ENCODE assay signal across 32 cellular contexts in the genomic region with DNA sequence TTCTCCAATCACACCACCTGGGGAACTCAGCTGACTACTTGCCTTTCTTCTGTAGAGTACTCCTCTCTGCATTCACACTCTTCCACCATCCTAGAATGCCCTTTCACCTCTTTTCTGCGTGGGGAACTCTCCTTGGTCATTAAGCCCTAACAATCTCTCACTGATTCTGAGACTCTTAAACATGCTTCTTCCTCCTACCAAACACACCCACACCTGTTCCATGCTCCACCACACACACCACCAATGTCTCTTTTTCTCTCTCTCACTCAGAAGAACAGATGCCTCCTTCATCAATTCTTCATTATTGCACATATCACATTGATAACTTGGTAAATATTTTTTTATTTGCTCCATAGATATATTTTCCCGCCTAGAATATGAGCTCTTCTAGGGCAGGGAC.
"Had no signal": no experiment of that assay in that cellular context is flagged by ENCODE, and none has a peak within 500 bp of the region (broad histone marks: within the 10 kb centered on the region; RNA-seq: fewer than 3 reads in every experiment).

No MANE protein-coding gene starts in this region.

- H3K9me3 Mint-ChIP-seq: activated T-helper 2 cell treated with anti-CD3 and anti-CD28 coated beads, Interferon-gamma antibody, Interleukin-2, Interleukin-4, amounts not matched to agents 10 μg/mL and 5 μg/mL and 100 μg/mL, durations not matched to agents 14 hours and 24 hours and 36 hours; dendritic cell treated with granulocyte-macrophage colony-stimulating factor and Interleukin-4, amounts not matched to agents 40 ng/mL and 50 ng/mL, for 4 days; endodermal cell had no signal

- H3K27ac ChIP-seq: brain microvascular endothelial cell, coronary artery, dorsolateral prefrontal cortex had no signal

- DNase-seq: activated CD4-positive, alpha-beta memory T cell treated with anti-CD3 and anti-CD28 coated beads for 36 hours; activated CD4-positive, alpha-beta T cell treated with anti-CD3 and anti-CD28 coated beads for 36 hours; activated CD4-positive, alpha-beta T cell treated with anti-CD3 and anti-CD28 coated beads, Interleukin-2, amount 10 ng/mL, durations not matched to agents 24 days and 14 days; activated CD4-positive, CD25-positive, alpha-beta regulatory T cell; activated CD4-positive, CD25-positive, alpha-beta regulatory T cell treated with anti-CD3 and anti-CD28 coated beads, Interleukin-2, amount 50 U/mL, for 72 hours; activated CD8-positive, alpha-beta memory T cell treated with anti-CD3 and anti-CD28 coated beads, Interleukin-2, amount 10 ng/mL, durations not matched to agents 7 days and 5 days; activated CD8-positive, alpha-beta memory T cell treated with anti-CD3 and anti-CD28 coated beads, Interleukin-2, amount 50 U/mL, for 4 hours; activated CD8-positive, alpha-beta T cell treated with anti-CD3 and anti-CD28 coated beads, Interleukin-2, amount 10 ng/mL, durations not matched to agents 7 days and 5 days; activated gamma-delta T cell; activated naive CD4-positive, alpha-beta T cell; activated naive CD4-positive, alpha-beta T cell treated with anti-CD3 and anti-CD28 coated beads, Interleukin-2, amount 50 U/mL, for 16 hours; activated T-cell treated with anti-CD3 and anti-CD28 coated beads, Interleukin-2, amount 50 U/mL, for 1 hour; activated T-cell treated with anti-CD3 and anti-CD28 coated beads, Interleukin-2, amount 50 U/mL, for 48 hours; amniotic stem cell; anterior cingulate cortex; brain microvascular endothelial cell; dorsolateral prefrontal cortex; effector memory CD4-positive, alpha-beta T cell; endodermal cell; foreskin fibroblast; head of caudate nucleus; T-helper 2 cell had no signal

- ATAC-seq: activated CD4-positive, alpha-beta T cell treated with anti-CD3 and anti-CD28 coated beads for 36 hours; activated CD8-positive, alpha-beta memory T cell treated with anti-CD3 and anti-CD28 coated beads, Interleukin-2, amount 10 ng/mL, durations not matched to agents 7 days and 5 days; activated CD8-positive, alpha-beta T cell treated with anti-CD3 and anti-CD28 coated beads, Interleukin-2, amount 10 ng/mL, durations not matched to agents 7 days and 5 days; esophagus mucosa had no signal

- H3K4me3 Mint-ChIP-seq: activated CD4-positive, alpha-beta memory T cell treated with anti-CD3 and anti-CD28 coated beads for 36 hours; activated CD4-positive, alpha-beta T cell treated with anti-CD3 and anti-CD28 coated beads for 36 hours; activated CD4-positive, alpha-beta T cell treated with anti-CD3 and anti-CD28 coated beads, Interleukin-2, amount 10 ng/mL, durations not matched to agents 24 days and 14 days; activated CD8-positive, alpha-beta memory T cell treated with anti-CD3 and anti-CD28 coated beads, Interleukin-2, amount 10 ng/mL, durations not matched to agents 7 days and 5 days; activated CD8-positive, alpha-beta T cell treated with anti-CD3 and anti-CD28 coated beads, Interleukin-2, amount 10 ng/mL, durations not matched to agents 7 days and 5 days; activated naive CD8-positive, alpha-beta T cell; activated T-helper 1 cell treated with anti-CD3 and anti-CD28 coated beads, Interleukin-12 subunit alpha, Interleukin-12 subunit beta, Interleukin-2, Interleukin-4 antibody, amounts not matched to agents 30 ng/mL and 10 ng/mL and 1 ng/mL, durations not matched to agents 14 hours and 24 hours and 36 hours; central memory CD8-positive, alpha-beta T cell; dendritic cell treated with granulocyte-macrophage colony-stimulating factor and Interleukin-4, amounts not matched to agents 40 ng/mL and 50 ng/mL, for 4 days; endodermal cell had no signal

- H3K27me3 ChIP-seq: brain microvascular endothelial cell, dorsolateral prefrontal cortex had no signal

- H3K27ac Mint-ChIP-seq: activated CD4-positive, alpha-beta memory T cell treated with anti-CD3 and anti-CD28 coated beads for 36 hours; activated CD4-positive, alpha-beta T cell treated with anti-CD3 and anti-CD28 coated beads for 36 hours; activated CD4-positive, alpha-beta T cell treated with anti-CD3 and anti-CD28 coated beads, Interleukin-2, amount 10 ng/mL, durations not matched to agents 24 days and 14 days; activated CD8-positive, alpha-beta memory T cell treated with anti-CD3 and anti-CD28 coated beads, Interleukin-2, amount 10 ng/mL, durations not matched to agents 7 days and 5 days; activated CD8-positive, alpha-beta T cell treated with anti-CD3 and anti-CD28 coated beads, Interleukin-2, amount 10 ng/mL, durations not matched to agents 7 days and 5 days; activated naive CD8-positive, alpha-beta T cell; activated T-helper 1 cell treated with anti-CD3 and anti-CD28 coated beads, Interleukin-12 subunit alpha, Interleukin-12 subunit beta, Interleukin-2, Interleukin-4 antibody, amounts not matched to agents 30 ng/mL and 10 ng/mL and 1 ng/mL, durations not matched to agents 14 hours and 24 hours and 36 hours; activated T-helper 2 cell treated with anti-CD3 and anti-CD28 coated beads, Interferon-gamma antibody, Interleukin-2, Interleukin-4, amounts not matched to agents 10 μg/mL and 5 μg/mL and 100 μg/mL, durations not matched to agents 14 hours and 24 hours and 36 hours; dendritic cell treated with granulocyte-macrophage colony-stimulating factor and Interleukin-4, amounts not matched to agents 40 ng/mL and 50 ng/mL, for 4 days; endodermal cell had no signal

- H3K36me3 ChIP-seq: brain microvascular endothelial cell had no signal

- H3K27me3 Mint-ChIP-seq: activated CD4-positive, alpha-beta memory T cell treated with anti-CD3 and anti-CD28 coated beads for 36 hours; activated CD4-positive, alpha-beta T cell treated with anti-CD3 and anti-CD28 coated beads for 36 hours; activated CD4-positive, alpha-beta T cell treated with anti-CD3 and anti-CD28 coated beads, Interleukin-2, amount 10 ng/mL, durations not matched to agents 24 days and 14 days; activated CD8-positive, alpha-beta memory T cell treated with anti-CD3 and anti-CD28 coated beads, Interleukin-2, amount 10 ng/mL, durations not matched to agents 7 days and 5 days; activated naive CD8-positive, alpha-beta T cell; central memory CD8-positive, alpha-beta T cell; dendritic cell treated with granulocyte-macrophage colony-stimulating factor and Interleukin-4, amounts not matched to agents 40 ng/mL and 50 ng/mL, for 4 days had no signal

- FAIRE-seq: astrocyte, bronchial epithelial cell, frontal cortex had no signal

- H3K4me1 Mint-ChIP-seq: activated CD4-positive, alpha-beta T cell treated with anti-CD3 and anti-CD28 coated beads for 36 hours; activated CD4-positive, alpha-beta T cell treated with anti-CD3 and anti-CD28 coated beads, Interleukin-2, amount 10 ng/mL, durations not matched to agents 24 days and 14 days had no signal

- H3K4me3 ChIP-seq: coronary artery, dorsolateral prefrontal cortex had no signal
